ENCODE assay signal across 23 cellular contexts in the genomic region with DNA sequence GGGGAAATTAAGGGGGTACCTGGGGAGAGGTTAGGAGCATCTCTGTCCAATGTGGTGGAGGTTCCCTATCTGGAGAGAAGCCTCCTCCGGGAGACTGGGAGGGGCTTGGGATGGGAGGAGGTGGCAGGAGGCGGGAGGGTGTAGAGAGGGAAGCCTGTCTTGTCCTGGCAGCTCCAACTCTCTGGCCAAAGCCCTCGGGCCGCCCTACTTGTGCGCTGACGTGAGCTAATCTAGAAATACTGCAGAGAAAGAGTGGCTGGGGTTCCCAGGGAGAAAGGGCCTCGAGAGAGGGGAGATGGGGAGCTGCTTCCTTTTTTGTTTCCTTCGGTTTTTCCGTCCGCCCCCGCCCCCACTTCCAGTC. TPM values are rescaled to one million over a fixed set of nuclear protein-coding genes. Genes with fewer than 3 reads are reported as not detected.
DNase-seq lines count a peak whose midpoint lies in the region; ATAC-seq, FAIRE-seq and TF ChIP-seq lines count a peak whose summit lies in the region.
"Had no signal": no experiment of that assay in that cellular context is flagged by ENCODE, and none has a peak within 500 bp of the region (broad histone marks: within the 10 kb centered on the region; RNA-seq: fewer than 3 reads in every experiment).

No MANE protein-coding gene starts in this region.

- TF ChIP-seq POLR2A in GM12892 (IDR thresholded peaks at IDR 0.05; ENCODE audit: low read depth, low read length) = no peak

- no peaks in the 10 kb centered on the region for H3K9me3 Mint-ChIP-seq in natural killer cell
- H3K9me3 Mint-ChIP-seq in natural killer cell treated with Interleukin-12 subunit alpha and Interleukin-12 subunit beta and Interleukin-15 and Interleukin-18, amount 100 ng/mL, for 72 hours = no peaks in the 10 kb centered on the region
- no peaks in the 10 kb centered on the region for H3K9me3 Mint-ChIP-seq in activated T-helper 2 cell treated with anti-CD3 and anti-CD28 coated beads, Interferon-gamma antibody, Interleukin-2, Interleukin-4, amounts not matched to agents 10 μg/mL and 5 μg/mL and 100 μg/mL, durations not matched to agents 14 hours and 24 hours and 36 hours
- peaks cover 2% of the 10 kb centered on the region for H3K9me3 Mint-ChIP-seq in stimulated activated memory B cell treated with anti-CD40 and anti-IgM and Interleukin-4, amounts not matched to agents 10 μg/mL and 1 μg/mL and 100 μg/mL, for 72 hours
- H3K9me3 Mint-ChIP-seq in activated T-helper 17 cell treated with anti-CD3 and anti-CD28 coated beads, Interleukin-2, amount 50 U/mL, for 72 hours = no peaks in the 10 kb centered on the region
- H3K9me3 Mint-ChIP-seq: activated CD4-positive, alpha-beta T cell treated with anti-CD3 and anti-CD28 coated beads, Interleukin-2, amount 10 ng/mL, durations not matched to agents 7 days and 5 days; activated naive CD4-positive, alpha-beta T cell treated with anti-CD3 and anti-CD28 coated beads for 36 hours had no signal

- no peak overlapping the region for H3K27ac Mint-ChIP-seq in natural killer cell
- H3K27ac Mint-ChIP-seq in natural killer cell treated with Interleukin-12 subunit alpha and Interleukin-12 subunit beta and Interleukin-15 and Interleukin-18, amount 100 ng/mL, for 72 hours = no peak overlapping the region
- H3K27ac Mint-ChIP-seq in activated T-helper 2 cell treated with anti-CD3 and anti-CD28 coated beads, Interferon-gamma antibody, Interleukin-2, Interleukin-4, amounts not matched to agents 10 μg/mL and 5 μg/mL and 100 μg/mL, durations not matched to agents 14 hours and 24 hours and 36 hours = peak overlapping the region; percentile 1
- no peak overlapping the region for H3K27ac Mint-ChIP-seq in stimulated activated memory B cell treated with anti-CD40 and anti-IgM and Interleukin-4, amounts not matched to agents 10 μg/mL and 1 μg/mL and 100 μg/mL, for 72 hours
- H3K27ac Mint-ChIP-seq in activated T-helper 17 cell treated with anti-CD3 and anti-CD28 coated beads, Interleukin-2, amount 50 U/mL, for 72 hours = no peak overlapping the region
- H3K27ac Mint-ChIP-seq: activated naive CD4-positive, alpha-beta T cell treated with anti-CD3 and anti-CD28 coated beads for 36 hours had no signal

- H3K4me3 ChIP-seq in iPS-18c (ENCODE audit: insufficient read depth, low read depth, low read length) = peak overlapping the region; percentile 28; the same call in 1 of the 2 replicates
- H3K4me3 ChIP-seq: colonic mucosa, HAP-1, Peyer's patch, upper lobe of left lung had no signal

- ATAC-seq in natural killer cell = no peak
- no peak for ATAC-seq in natural killer cell treated with Interleukin-12 subunit alpha and Interleukin-12 subunit beta and Interleukin-15 and Interleukin-18, amount 100 ng/mL, for 72 hours
- ATAC-seq in stimulated activated memory B cell treated with anti-CD40 and anti-IgM and Interleukin-4, amounts not matched to agents 10 μg/mL and 1 μg/mL and 100 μg/mL, for 72 hours = no peak
- ATAC-seq in activated T-helper 17 cell treated with anti-CD3 and anti-CD28 coated beads, Interleukin-2, amount 50 U/mL, for 72 hours (replicated peaks) = no peak
- ATAC-seq: left colon; stimulated activated naive CD8-positive, alpha-beta T cell treated with anti-CD3 and anti-CD28 coated beads, Interleukin-15, Interleukin-2, amounts not matched to agents 100 U/mL and 50 U/mL, for 24 hours had no signal

- H3K9me3 ChIP-seq in iPS-18c (ENCODE audit: control insufficient read depth, insufficient read depth, low read length) = no peaks in the 10 kb centered on the region
- H3K9me3 ChIP-seq: colonic mucosa, HAP-1, upper lobe of left lung had no signal

- H3K4me1 Mint-ChIP-seq in natural killer cell = peaks cover 23 to 25% of the 10 kb centered on the region in 2 donors
- peaks cover 25 to 29% of the 10 kb centered on the region in 2 donors for H3K4me1 Mint-ChIP-seq in natural killer cell treated with Interleukin-12 subunit alpha and Interleukin-12 subunit beta and Interleukin-15 and Interleukin-18, amount 100 ng/mL, for 72 hours (ENCODE audit: low read depth in 2 of 2)
- H3K4me1 Mint-ChIP-seq in activated T-helper 2 cell treated with anti-CD3 and anti-CD28 coated beads, Interferon-gamma antibody, Interleukin-2, Interleukin-4, amounts not matched to agents 10 μg/mL and 5 μg/mL and 100 μg/mL, durations not matched to agents 14 hours and 24 hours and 36 hours (ENCODE audit: low read depth) = peaks cover 18% of the 10 kb centered on the region
- H3K4me1 Mint-ChIP-seq in stimulated activated memory B cell treated with anti-CD40 and anti-IgM and Interleukin-4, amounts not matched to agents 10 μg/mL and 1 μg/mL and 100 μg/mL, for 72 hours = peaks cover 49% of the 10 kb centered on the region
- peaks cover 17% of the 10 kb centered on the region for H3K4me1 Mint-ChIP-seq in activated T-helper 17 cell treated with anti-CD3 and anti-CD28 coated beads, Interleukin-2, amount 50 U/mL, for 72 hours

- peaks cover 76 to 82% of the 10 kb centered on the region in 2 donors for H3K27me3 Mint-ChIP-seq in natural killer cell (ENCODE audit: low read depth in 2 of 2)
- peaks cover 61 to 79% of the 10 kb centered on the region in 2 donors for H3K27me3 Mint-ChIP-seq in natural killer cell treated with Interleukin-12 subunit alpha and Interleukin-12 subunit beta and Interleukin-15 and Interleukin-18, amount 100 ng/mL, for 72 hours
- peaks cover 82% of the 10 kb centered on the region for H3K27me3 Mint-ChIP-seq in activated T-helper 2 cell treated with anti-CD3 and anti-CD28 coated beads, Interferon-gamma antibody, Interleukin-2, Interleukin-4, amounts not matched to agents 10 μg/mL and 5 μg/mL and 100 μg/mL, durations not matched to agents 14 hours and 24 hours and 36 hours (ENCODE audit: low read depth)
- peaks cover 92% of the 10 kb centered on the region for H3K27me3 Mint-ChIP-seq in stimulated activated memory B cell treated with anti-CD40 and anti-IgM and Interleukin-4, amounts not matched to agents 10 μg/mL and 1 μg/mL and 100 μg/mL, for 72 hours
- H3K27me3 Mint-ChIP-seq in activated T-helper 17 cell treated with anti-CD3 and anti-CD28 coated beads, Interleukin-2, amount 50 U/mL, for 72 hours = peaks cover 82% of the 10 kb centered on the region

- no peaks in the 10 kb centered on the region for H3K36me3 Mint-ChIP-seq in natural killer cell
- no peaks in the 10 kb centered on the region for H3K36me3 Mint-ChIP-seq in natural killer cell treated with Interleukin-12 subunit alpha and Interleukin-12 subunit beta and Interleukin-15 and Interleukin-18, amount 100 ng/mL, for 72 hours
- peaks cover 1% of the 10 kb centered on the region for H3K36me3 Mint-ChIP-seq in activated T-helper 2 cell treated with anti-CD3 and anti-CD28 coated beads, Interferon-gamma antibody, Interleukin-2, Interleukin-4, amounts not matched to agents 10 μg/mL and 5 μg/mL and 100 μg/mL, durations not matched to agents 14 hours and 24 hours and 36 hours (ENCODE audit: low read depth)
- H3K36me3 Mint-ChIP-seq in stimulated activated memory B cell treated with anti-CD40 and anti-IgM and Interleukin-4, amounts not matched to agents 10 μg/mL and 1 μg/mL and 100 μg/mL, for 72 hours = peaks cover under 1% of the 10 kb centered on the region
- H3K36me3 Mint-ChIP-seq in activated T-helper 17 cell treated with anti-CD3 and anti-CD28 coated beads, Interleukin-2, amount 50 U/mL, for 72 hours (ENCODE audit: low read depth) = peaks cover 10% of the 10 kb centered on the region

- intact Hi-C loops in natural killer cell (cut with micrococcal nuclease) = no loop called here
- intact Hi-C loops in activated T-helper 2 cell treated with anti-CD3 and anti-CD28 coated beads, Interferon-gamma antibody, Interleukin-2, Interleukin-4, amounts not matched to agents 10 μg/mL and 5 μg/mL and 100 μg/mL, durations not matched to agents 14 hours and 24 hours and 36 hours (cut with micrococcal nuclease) = loop anchor here (5.0 kb wide), 1 partner anchor 35 kb away; no protein-coding TSS in a partner anchor

- no peak for FAIRE-seq in GM12892 (lab: Jason Lieb, UNC)
- FAIRE-seq: endothelial cell of umbilical vein had no signal

- H3K4me3 Mint-ChIP-seq in natural killer cell = peak overlapping the region; percentile 14
- H3K4me3 Mint-ChIP-seq in natural killer cell treated with Interleukin-12 subunit alpha and Interleukin-12 subunit beta and Interleukin-15 and Interleukin-18, amount 100 ng/mL, for 72 hours = no peak overlapping the region
- H3K4me3 Mint-ChIP-seq in activated T-helper 2 cell treated with anti-CD3 and anti-CD28 coated beads, Interferon-gamma antibody, Interleukin-2, Interleukin-4, amounts not matched to agents 10 μg/mL and 5 μg/mL and 100 μg/mL, durations not matched to agents 14 hours and 24 hours and 36 hours (ENCODE audit: low read depth) = no peak overlapping the region
- no peak overlapping the region for H3K4me3 Mint-ChIP-seq in stimulated activated memory B cell treated with anti-CD40 and anti-IgM and Interleukin-4, amounts not matched to agents 10 μg/mL and 1 μg/mL and 100 μg/mL, for 72 hours
- no peak overlapping the region for H3K4me3 Mint-ChIP-seq in activated T-helper 17 cell treated with anti-CD3 and anti-CD28 coated beads, Interleukin-2, amount 50 U/mL, for 72 hours

- DNase-seq in natural killer cell (no peak), GM12892 (ENCODE audit: insufficient read length) (no peak), AG08396 (ENCODE audit: low spot score) (no peak)
- DNase-seq in natural killer cell treated with Interleukin-12 subunit alpha and Interleukin-12 subunit beta and Interleukin-15 and Interleukin-18, amount 100 ng/mL, for 72 hours (ENCODE audit: low spot score) = no peak
- no peak for DNase-seq in activated T-helper 2 cell treated with anti-CD3 and anti-CD28 coated beads, Interferon-gamma antibody, Interleukin-2, Interleukin-4, amounts not matched to agents 10 μg/mL and 5 μg/mL and 100 μg/mL, durations not matched to agents 14 hours and 24 hours and 36 hours (ENCODE audit: low spot score)
- DNase-seq: activated CD4-positive, alpha-beta T cell treated with anti-CD3 and anti-CD28 coated beads, Interleukin-2, amount 10 ng/mL, durations not matched to agents 7 days and 5 days; activated naive CD4-positive, alpha-beta T cell treated with anti-CD3 and anti-CD28 coated beads for 36 hours; colonic mucosa; hippocampal formation; Karpas-422; left colon; NCI-H1092; NCI-H2171; occipital lobe; Peyer's patch had no signal

- TF ChIP-seq CTCF in natural killer cell (IDR thresholded peaks at IDR 0.05) = no peak

RNA-seq across cellular contexts. Expression of a gene that starts 1.6 kb away (rescaled TPM):
- not detected for total RNA-seq in natural killer cell
- total RNA-seq in natural killer cell treated with Interleukin-12 subunit alpha and Interleukin-12 subunit beta and Interleukin-15 and Interleukin-18, amount 100 ng/mL, for 72 hours = not detected
- not detected in 2 replicates for total RNA-seq in activated T-helper 2 cell treated with anti-CD3 and anti-CD28 coated beads, Interferon-gamma antibody, Interleukin-2, Interleukin-4, amounts not matched to agents 10 μg/mL and 5 μg/mL and 100 μg/mL, durations not matched to agents 14 hours and 24 hours and 36 hours
- 0.08 TPM for polyA plus RNA-seq in GM12892 (2012; ENCODE audit: missing spikeins)
- total RNA-seq in activated T-helper 17 cell treated with anti-CD3 and anti-CD28 coated beads, Interleukin-2, amount 50 U/mL, for 72 hours = under 1 TPM in 1 of 2 donors, not detected in 1; 0.11 TPM
- total RNA-seq: activated CD4-positive, alpha-beta T cell treated with anti-CD3 and anti-CD28 coated beads, Interleukin-2, amount 10 ng/mL, durations not matched to agents 7 days and 5 days; activated naive CD4-positive, alpha-beta T cell treated with anti-CD3 and anti-CD28 coated beads for 36 hours; colonic mucosa; endothelial cell of umbilical vein; fibroblast of villous mesenchyme; Peyer's patch; upper lobe of left lung had no signal

RNA-seq across cellular contexts. Expression of a gene that starts 25.6 kb away (rescaled TPM):
- 10 to 100 TPM; 14.4 to 17.7 (median 17.6) TPM for total RNA-seq in natural killer cell
- 10 to 100 TPM in 1 of 2 donors, 1 to 10 TPM in 1; 9.6 to 13.8 TPM for total RNA-seq in natural killer cell treated with Interleukin-12 subunit alpha and Interleukin-12 subunit beta and Interleukin-15 and Interleukin-18, amount 100 ng/mL, for 72 hours
- 12.1 and 13.2 TPM in 2 replicates for total RNA-seq in activated T-helper 2 cell treated with anti-CD3 and anti-CD28 coated beads, Interferon-gamma antibody, Interleukin-2, Interleukin-4, amounts not matched to agents 10 μg/mL and 5 μg/mL and 100 μg/mL, durations not matched to agents 14 hours and 24 hours and 36 hours
- polyA plus RNA-seq in GM12892 (2012; ENCODE audit: missing spikeins) = 6.1 TPM
- 10 to 100 TPM in 1 of 2 donors, 1 to 10 TPM in 1; 9.9 to 10.4 TPM for total RNA-seq in activated T-helper 17 cell treated with anti-CD3 and anti-CD28 coated beads, Interleukin-2, amount 50 U/mL, for 72 hours
